9 cellular contexts compared by ENCODE assay signal in genomic region chr4:72567821-72568620, GRCh38. TPM values are rescaled to one million over a fixed set of nuclear protein-coding genes. Genes with fewer than 3 reads are reported as not detected.
DNase-seq lines count a peak whose midpoint lies in the region; ATAC-seq and TF ChIP-seq lines count a peak whose summit lies in the region.
"Had no signal": no experiment of that assay in that cellular context is flagged by ENCODE, and none has a peak within 500 bp of the region (broad histone marks: within the 10 kb centered on the region; RNA-seq: fewer than 3 reads in every experiment).

No MANE protein-coding gene starts in this region.

- no peaks in the 10 kb centered on the region for H3K9me3 Mint-ChIP-seq in activated T-cell treated with anti-CD3 and anti-CD28 coated beads, Interleukin-2, amount 50 U/mL, for 24 hours
- H3K9me3 Mint-ChIP-seq: activated B cell treated with CpG ODN at 0.5 μM for 24 hours had no signal

- H3K4me1 Mint-ChIP-seq in activated T-cell treated with anti-CD3 and anti-CD28 coated beads, Interleukin-2, amount 50 U/mL, for 24 hours (ENCODE audit: low read depth): peaks cover 21% of the 10 kb centered on the region

- no peak for TF ChIP-seq EP300 in neural cell (conservative IDR thresholded peaks at IDR 0.05; ENCODE audit: poor library complexity, severe bottlenecking)

- H3K79me2 ChIP-seq in neural cell (replicated peaks; ENCODE audit: insufficient read depth, low read length): no peaks in the 10 kb centered on the region

- H3K4me1 ChIP-seq in BLaER1 treated with 17β-estradiol and CSF1 and Interleukin-3, amounts not matched to agents 10 nM and 100 nM: peaks cover 10 to 27% (median 19%) of the 10 kb centered on the region in 10 experiments

- H3K4me3 Mint-ChIP-seq in activated T-cell treated with anti-CD3 and anti-CD28 coated beads, Interleukin-2, amount 50 U/mL, for 24 hours: peak overlapping the region; percentile 61

- H2AFZ ChIP-seq in neural cell (ENCODE audit: low read depth, low read length): no peak overlapping the region

- H3K27me3 Mint-ChIP-seq in activated T-cell treated with anti-CD3 and anti-CD28 coated beads, Interleukin-2, amount 50 U/mL, for 24 hours: peaks cover 66% of the 10 kb centered on the region

- TF ChIP-seq RAD21 in neural cell (conservative IDR thresholded peaks at IDR 0.05): no peak

- H3K27ac Mint-ChIP-seq in activated T-cell treated with anti-CD3 and anti-CD28 coated beads, Interleukin-2, amount 50 U/mL, for 24 hours: no peak overlapping the region
- H3K27ac Mint-ChIP-seq: activated B cell treated with CpG ODN at 0.5 μM for 24 hours had no signal

- no peaks in the 10 kb centered on the region for H3K9me3 ChIP-seq in BLaER1 treated with 17β-estradiol and CSF1 and Interleukin-3, amounts not matched to agents 10 nM and 100 nM (replicated peaks in 1 of 11)
- H3K9me3 ChIP-seq in neural cell (ENCODE audit: low read length): no peaks in the 10 kb centered on the region

- ATAC-seq in GM18868 (IDR thresholded peaks at IDR 0.05; ENCODE audit: unreplicated experiment) (peak; percentile 75), GM21390 (IDR thresholded peaks at IDR 0.05; ENCODE audit: unreplicated experiment) (no peak)

- no peaks in the 10 kb centered on the region for H3K36me3 ChIP-seq in BLaER1 treated with 17β-estradiol and CSF1 and Interleukin-3, amounts not matched to agents 10 nM and 100 nM
- no peaks in the 10 kb centered on the region for H3K36me3 ChIP-seq in neural cell (ENCODE audit: insufficient read depth, low read length)

- H3K27ac ChIP-seq in BLaER1 treated with 17β-estradiol and CSF1 and Interleukin-3, amounts not matched to agents 10 nM and 100 nM: peak overlapping the region in 9 of 11 experiments; percentile 10 to 60 (median 42); a peak in 15 of 22 replicates
- no peak overlapping the region for H3K27ac ChIP-seq in neural cell (ENCODE audit: low read length)

- H3K27me3 ChIP-seq in BLaER1 treated with 17β-estradiol and CSF1 and Interleukin-3, amounts not matched to agents 10 nM and 100 nM: peaks cover 0 to 18% (median 9%) of the 10 kb centered on the region in 11 experiments; a peak in 11 of 22 replicates
- peaks cover 25% of the 10 kb centered on the region for H3K27me3 ChIP-seq in neural cell (ENCODE audit: insufficient read depth, low read depth, low read length)

- peak overlapping the region in 10 of 11 experiments; percentile 27 to 80 (median 62); a peak in 19 of 22 replicates for H3K9ac ChIP-seq in BLaER1 treated with 17β-estradiol and CSF1 and Interleukin-3, amounts not matched to agents 10 nM and 100 nM
- H3K9ac ChIP-seq in neural cell (ENCODE audit: low read length): no peak overlapping the region

- H3F3A ChIP-seq in neural cell (ENCODE audit: insufficient read depth, low read length, poor library complexity, severe bottlenecking): no peaks in the 10 kb centered on the region

- H4K20me1 ChIP-seq in BLaER1 treated with 17β-estradiol and CSF1 and Interleukin-3, amounts not matched to agents 10 nM and 100 nM: no peaks in the 10 kb centered on the region
- H4K20me1 ChIP-seq in neural cell (ENCODE audit: insufficient read depth): no peaks in the 10 kb centered on the region

- no peak for TF ChIP-seq CTCF in neural cell (IDR thresholded peaks at IDR 0.05; ENCODE audit: poor library complexity, severe bottlenecking)

- peak overlapping the region; percentile 88 to 100 (median 99) for H3K4me2 ChIP-seq in BLaER1 treated with 17β-estradiol and CSF1 and Interleukin-3, amounts not matched to agents 10 nM and 100 nM
- H3K4me2 ChIP-seq in neural cell (ENCODE audit: low read length): peak overlapping the region; percentile 73

- peak overlapping the region; percentile 57 to 73 (median 66) for H3K4me3 ChIP-seq in BLaER1 treated with 17β-estradiol and CSF1 and Interleukin-3, amounts not matched to agents 10 nM and 100 nM
- H3K4me3 ChIP-seq in neural cell (ENCODE audit: low read length): peak overlapping the region; percentile 80

- H3K36me3 Mint-ChIP-seq in activated T-cell treated with anti-CD3 and anti-CD28 coated beads, Interleukin-2, amount 50 U/mL, for 24 hours (ENCODE audit: low read depth): no peaks in the 10 kb centered on the region

- DNase-seq in M059J (ENCODE audit: low read depth): peak; percentile 81
- DNase-seq in activated T-cell treated with anti-CD3 and anti-CD28 coated beads, Interleukin-2, amount 50 U/mL, for 24 hours: peak; percentile 36
- peak; percentile 46 for DNase-seq in foreskin melanocyte
- DNase-seq in NCI-H446 (lab: John Stamatoyannopoulos, UW): no peak
- DNase-seq: activated B cell treated with CpG ODN at 0.5 μM for 24 hours had no signal

- no peaks in the 10 kb centered on the region for H3K9me2 ChIP-seq in neural cell (ENCODE audit: insufficient read depth, low read length)

TF ChIP-seq in neural cell, 6 proteins besides CTCF, POLR2A, EP300 and RAD21:
- no peak for TF ChIP-seq EZH2 (IDR thresholded peaks at IDR 0.05; ENCODE audit: borderline replicate concordance, insufficient read depth, low read length, poor library complexity, severe bottlenecking)
- no peak for TF ChIP-seq POLR2AphosphoS5 (IDR thresholded peaks at IDR 0.05)

RNA-seq across cellular contexts. Expression of gene ADAMTS3, which starts 1.0 kb away (rescaled TPM):
- total RNA-seq in M059J (2014; rRNA removed; shearing (Covaris generic)): 0.12 and 0.44 TPM in 2 replicates
- polyA plus RNA-seq in neural cell: 0.20 and 0.34 TPM in 2 replicates
- 0.73 and 0.93 TPM in 2 replicates for polyA minus RNA-seq in neural cell
- total RNA-seq: activated B cell treated with CpG ODN at 0.5 μM for 24 hours had no signal

Comparison
In these comparisons a context has a peak if more than half of its experiments do, and no peak if none do; other contexts are left out.
1. DNase-seq: peak in M059J (single experiment), activated T-cell treated with anti-CD3 and anti-CD28 coated beads, Interleukin-2, amount 50 U/mL, for 24 hours (single experiment) and foreskin melanocyte (single experiment); none in NCI-H446 (0 of 2).